In the genomic region with DNA sequence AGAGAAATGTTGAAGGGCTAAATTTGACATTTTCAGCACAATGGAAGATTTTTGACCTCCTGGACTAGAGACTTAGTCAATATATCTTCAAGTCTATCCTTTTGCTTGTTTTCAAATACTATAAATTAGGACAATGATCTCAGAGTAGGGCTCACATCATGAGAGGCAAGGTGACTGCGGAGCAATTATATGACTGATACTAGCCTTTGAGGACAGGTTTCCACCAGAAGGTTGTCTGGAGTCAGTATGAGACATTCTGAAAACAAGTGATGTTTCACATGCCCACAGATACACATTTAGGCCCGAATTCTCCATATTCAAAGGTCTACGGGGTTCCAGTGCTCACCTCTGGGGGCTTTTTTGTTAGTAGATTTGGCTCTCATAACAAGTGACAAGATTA, we compare ENCODE assay signal across 21 cellular contexts.
DNase-seq lines count a peak whose midpoint lies in the region; ATAC-seq and TF ChIP-seq lines count a peak whose summit lies in the region.
"Had no signal": no experiment of that assay in that cellular context is flagged by ENCODE, and none has a peak within 500 bp of the region (broad histone marks: within the 10 kb centered on the region; RNA-seq: fewer than 3 reads in every experiment).

No MANE protein-coding gene starts in this region.

- H3K27me3 ChIP-seq in CD4-positive, alpha-beta memory T cell (ENCODE audit: insufficient read depth, low read length): no peaks in the 10 kb centered on the region

- peak; percentile 44 for ATAC-seq in GM18870 (IDR thresholded peaks at IDR 0.05; ENCODE audit: unreplicated experiment)
- peak; percentile 47 for ATAC-seq in HG02885 (IDR thresholded peaks at IDR 0.05; ENCODE audit: poor library complexity, unreplicated experiment)
- ATAC-seq in activated T-helper 17 cell treated with anti-CD3 and anti-CD28 coated beads, Interleukin-2, amount 50 U/mL, for 72 hours (replicated peaks): peak; percentile 28
- ATAC-seq: SK-N-SH treated with all-trans-retinoic acid at 6 μM for 48 hours; stimulated activated effector memory CD8-positive, alpha-beta T cell treated with anti-CD3 and anti-CD28 coated beads, Interleukin-12 subunit alpha, Interleukin-12 subunit beta, amount 100 ng/mL, for 72 hours had no signal

- H3K27me3 Mint-ChIP-seq in activated T-helper 17 cell treated with anti-CD3 and anti-CD28 coated beads, Interleukin-2, amount 50 U/mL, for 72 hours: no peaks in the 10 kb centered on the region
- H3K27me3 Mint-ChIP-seq in CD4-positive, alpha-beta memory T cell: no peaks in the 10 kb centered on the region
- H3K27me3 Mint-ChIP-seq: activated T-cell treated with anti-CD3 and anti-CD28 coated beads, Interleukin-2, amount 50 U/mL, for 24 hours had no signal

- CTCF ChIA-PET in CD4-positive, alpha-beta memory T cell (lab: Charles Lee; ENCODE audit: partially characterized antibody): interaction anchor here (1.1 to 1.5 kb wide), 3 partner anchors 10 to 12 kb away, joined by 3 to 4 read pairs (median 3); no protein-coding TSS in a partner anchor

- H3K4me1 ChIP-seq in CD4-positive, alpha-beta memory T cell (ENCODE audit: insufficient read depth, low read length): peaks cover 17% of the 10 kb centered on the region

- no peak overlapping the region for H3K27ac ChIP-seq in CD4-positive, alpha-beta memory T cell (ENCODE audit: low read depth, low read length)
- H3K27ac ChIP-seq: C4-2B, RWPE1 had no signal

- TF ChIP-seq CTCF in GM12865 (IDR thresholded peaks at IDR 0.05; ENCODE audit: insufficient read depth, low read depth, low read length, missing control alignments): no peak

- no peaks in the 10 kb centered on the region for H3K36me3 Mint-ChIP-seq in activated T-helper 17 cell treated with anti-CD3 and anti-CD28 coated beads, Interleukin-2, amount 50 U/mL, for 72 hours (ENCODE audit: low read depth)
- peaks cover 0 to 8% of the 10 kb centered on the region in 2 donors for H3K36me3 Mint-ChIP-seq in CD4-positive, alpha-beta memory T cell
- H3K36me3 Mint-ChIP-seq: stimulated activated effector memory CD8-positive, alpha-beta T cell treated with anti-CD3 and anti-CD28 coated beads, Interleukin-12 subunit alpha, Interleukin-12 subunit beta, amount 100 ng/mL, for 72 hours had no signal

- DNase-seq in GM12865 (ENCODE audit: low read depth) (peak; percentile 77), NCI-H146 treated with DMSO at 0.1 percent for 48 hours (lab: John Stamatoyannopoulos, UW; ENCODE audit: unreplicated experiment) (no peak), mucosa of gallbladder (ENCODE audit: low spot score) (no peak)
- DNase-seq in stimulated activated CD4-positive, alpha-beta T cell treated with anti-CD3 and anti-CD28 coated beads, Interleukin-2, amount 100 ng/mL, for 48 hours: no peak
- DNase-seq in CD4-positive, alpha-beta memory T cell: no peak
- DNase-seq: activated CD8-positive, alpha-beta memory T cell treated with anti-CD3 and anti-CD28 coated beads for 24 hours; activated naive CD4-positive, alpha-beta T cell; activated T-cell treated with anti-CD3 and anti-CD28 coated beads, Interleukin-2, amount 50 U/mL, for 24 hours; HCEC 1CT; NCI-H2171 treated with DMSO at 0.1 percent for 48 hours; NCI-H526; occipital lobe; stimulated activated CD4-positive, alpha-beta T cell treated with anti-CD3 and anti-CD28 coated beads, Interleukin-1b, Interleukin-23, amount 100 ng/mL, for 48 hours; T1000 had no signal

- H3K27ac Mint-ChIP-seq in activated T-helper 17 cell treated with anti-CD3 and anti-CD28 coated beads, Interleukin-2, amount 50 U/mL, for 72 hours: peak overlapping the region; percentile 25
- no peak overlapping the region for H3K27ac Mint-ChIP-seq in CD4-positive, alpha-beta memory T cell
- H3K27ac Mint-ChIP-seq: activated T-cell treated with anti-CD3 and anti-CD28 coated beads, Interleukin-2, amount 50 U/mL, for 24 hours; stimulated activated effector memory CD8-positive, alpha-beta T cell treated with anti-CD3 and anti-CD28 coated beads, Interleukin-12 subunit alpha, Interleukin-12 subunit beta, amount 100 ng/mL, for 72 hours had no signal

- no peaks in the 10 kb centered on the region for H3K9me3 ChIP-seq in CD4-positive, alpha-beta memory T cell (ENCODE audit: control insufficient read depth in 1 of 2, low read length in 2 of 2)

- intact Hi-C loops in CD4-positive, alpha-beta memory T cell (cut with micrococcal nuclease): no loop called here

- H3K9me3 Mint-ChIP-seq in activated T-helper 17 cell treated with anti-CD3 and anti-CD28 coated beads, Interleukin-2, amount 50 U/mL, for 72 hours: no peaks in the 10 kb centered on the region
- peaks cover 0 to 4% (median 0%) of the 10 kb centered on the region in 8 donors for H3K9me3 Mint-ChIP-seq in CD4-positive, alpha-beta memory T cell

- H3K4me3 Mint-ChIP-seq in activated T-helper 17 cell treated with anti-CD3 and anti-CD28 coated beads, Interleukin-2, amount 50 U/mL, for 72 hours: no peak overlapping the region
- no peak overlapping the region for H3K4me3 Mint-ChIP-seq in CD4-positive, alpha-beta memory T cell
- H3K4me3 Mint-ChIP-seq: activated T-cell treated with anti-CD3 and anti-CD28 coated beads, Interleukin-2, amount 50 U/mL, for 24 hours; stimulated activated effector memory CD8-positive, alpha-beta T cell treated with anti-CD3 and anti-CD28 coated beads, Interleukin-12 subunit alpha, Interleukin-12 subunit beta, amount 100 ng/mL, for 72 hours had no signal

- H3K4me3 ChIP-seq in GM12865 (ENCODE audit: low read depth, low read length): no peak overlapping the region
- H3K4me3 ChIP-seq in CD4-positive, alpha-beta memory T cell (ENCODE audit: low read length in 2 of 2): no peak overlapping the region

- no peaks in the 10 kb centered on the region for H3K36me3 ChIP-seq in CD4-positive, alpha-beta memory T cell (ENCODE audit: insufficient read depth, low read length)

- POLR2A ChIA-PET in CD4-positive, alpha-beta memory T cell (lab: Charles Lee; ENCODE audit: partially characterized antibody): interaction anchor here (2.0 kb wide), 1 partner anchor 12 kb away, joined by 13 read pairs; no protein-coding TSS in a partner anchor

- peaks cover 8% of the 10 kb centered on the region for H3K4me1 Mint-ChIP-seq in activated T-helper 17 cell treated with anti-CD3 and anti-CD28 coated beads, Interleukin-2, amount 50 U/mL, for 72 hours
- H3K4me1 Mint-ChIP-seq in CD4-positive, alpha-beta memory T cell: peaks cover 13 to 34% (median 25%) of the 10 kb centered on the region in 4 donors
